8 cellular contexts compared by ENCODE assay signal in the genomic region with DNA sequence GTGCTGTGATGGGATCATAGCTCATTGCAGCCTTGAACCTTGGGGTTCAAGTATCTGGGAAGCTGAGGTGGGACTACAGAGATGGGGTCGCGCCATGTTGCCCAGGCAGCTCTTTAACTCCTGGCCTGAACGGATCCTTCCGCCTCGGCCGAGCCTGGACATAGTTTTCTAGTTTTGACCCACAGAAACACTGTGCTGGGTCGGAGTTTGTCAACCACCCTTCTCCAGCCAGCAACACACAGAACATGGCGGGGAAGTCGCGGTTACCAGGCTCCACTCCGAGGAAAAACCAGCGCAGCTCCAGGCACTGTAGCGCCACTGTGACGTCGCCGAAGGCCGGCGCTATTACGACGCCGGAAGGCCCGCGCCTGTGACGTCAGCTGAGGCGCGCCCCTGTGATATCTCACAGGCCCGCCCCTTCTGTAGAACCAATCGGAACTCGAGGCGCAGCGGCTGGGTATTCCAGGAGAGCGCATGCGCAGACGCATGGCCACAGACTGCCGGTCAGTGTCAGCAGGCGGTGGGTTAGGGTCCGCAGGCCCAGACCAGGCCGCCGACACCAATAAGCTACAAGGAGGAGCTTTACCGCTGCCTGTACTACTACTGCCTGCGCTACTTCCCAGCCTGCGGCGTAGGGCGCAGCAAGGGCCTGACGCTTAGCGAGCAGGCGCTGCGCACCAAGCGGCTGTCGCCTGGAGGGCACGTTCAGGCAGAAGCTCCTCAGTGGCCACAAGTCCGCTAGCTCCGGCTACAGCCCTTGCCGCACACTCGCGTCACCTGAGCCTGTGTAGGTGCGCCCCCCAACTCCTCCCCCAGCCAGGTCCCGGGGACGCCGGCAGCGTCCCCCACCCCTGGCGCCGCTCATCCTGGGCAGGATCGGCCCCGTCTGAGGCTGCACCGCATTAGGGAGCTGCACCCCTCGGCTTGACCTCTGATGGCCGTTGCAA.
A peak's percentile ranks its signal among the peaks of the same experiment; 100 is the strongest.
DNase-seq lines count a peak whose midpoint lies in the region; ATAC-seq and TF ChIP-seq lines count a peak whose summit lies in the region.

No MANE protein-coding gene starts in this region.

- TF ChIP-seq CTCF in dorsolateral prefrontal cortex (IDR thresholded peaks at IDR 0.05 in 54 of 56, conservative IDR thresholded peaks at IDR 0.05 in 2 of 56; ENCODE audit: low read depth in 1 of 56, partially characterized antibody in 56 of 56) (peak in 39 of 56 donors; percentile 4 to 59 (median 32)), lower leg skin (IDR thresholded peaks at IDR 0.05) (no peak)

- ATAC-seq in GM19372 (IDR thresholded peaks at IDR 0.05; ENCODE audit: low read depth, unreplicated experiment), result peak; percentile 96
- ATAC-seq in HG03558 (IDR thresholded peaks at IDR 0.05; ENCODE audit: extremely low read depth, unreplicated experiment), result peak; percentile 90

- H3K4me3 ChIP-seq in dorsolateral prefrontal cortex (peak overlapping the region; percentile 66 to 100 (median 90)), lower leg skin (ENCODE audit: low read depth, poor library complexity, severe bottlenecking) (peak overlapping the region; percentile 72)

- intact Hi-C loops in dorsolateral prefrontal cortex (cut with DNase I), result loop anchor here (2.0 to 10.0 kb wide), 4 partner anchors 81 to 351 kb away; a partner anchor contains a TSS
- intact Hi-C loops in lower leg skin (cut with DNase I; ENCODE audit: low total_unique reads), result no loop called here

- peak overlapping the region; percentile 69 to 99 (median 94) for H3K27ac ChIP-seq in dorsolateral prefrontal cortex

- H3K27me3 ChIP-seq in dorsolateral prefrontal cortex, result no peaks in the 10 kb centered on the region

- DNase-seq in CD1c-positive myeloid dendritic cell (ENCODE audit: extremely low spot score) (peak; percentile 99), NCI-H748 treated with DMSO at 0.1 percent for 48 hours (lab: John Stamatoyannopoulos, UW) (peak; percentile 94), dorsolateral prefrontal cortex (peak; percentile 96 to 100 (median 98)), lower leg skin (ENCODE audit: low spot score in 2 of 2) (peak; percentile 96 to 99)
- DNase-seq in activated CD4-positive, alpha-beta T cell treated with anti-CD3 and anti-CD28 coated beads, Interleukin-2, amount 50 U/mL, for 48 hours, result peak; percentile 94 to 95
- DNase-seq in stimulated activated CD4-positive, alpha-beta T cell treated with anti-CD3 and anti-CD28 coated beads, Interleukin-4, amount 100 ng/mL, for 48 hours (ENCODE audit: low read depth in 2 of 2), result peak; percentile 90 to 94

- 0% methylated on average over 38 to 43 of the region's 68 CpGs for WGBS in lower leg skin, 2 donors

- peak in 1 of 2 donors; percentile 68 for TF ChIP-seq POLR2A in lower leg skin (IDR thresholded peaks at IDR 0.05)

Comparison
In these comparisons a context has a peak if more than half of its experiments do, and no peak if none do; other contexts are left out.
1. Peak in every context shown above with its lines: DNase-seq, ATAC-seq, H3K4me3 ChIP-seq and H3K27ac ChIP-seq.
2. CTCF ChIP-seq: peak in dorsolateral prefrontal cortex (39 of 56); none in lower leg skin (0 of 3).